Comparison of ENCODE assay signal across 1 cellular context in the genomic region with DNA sequence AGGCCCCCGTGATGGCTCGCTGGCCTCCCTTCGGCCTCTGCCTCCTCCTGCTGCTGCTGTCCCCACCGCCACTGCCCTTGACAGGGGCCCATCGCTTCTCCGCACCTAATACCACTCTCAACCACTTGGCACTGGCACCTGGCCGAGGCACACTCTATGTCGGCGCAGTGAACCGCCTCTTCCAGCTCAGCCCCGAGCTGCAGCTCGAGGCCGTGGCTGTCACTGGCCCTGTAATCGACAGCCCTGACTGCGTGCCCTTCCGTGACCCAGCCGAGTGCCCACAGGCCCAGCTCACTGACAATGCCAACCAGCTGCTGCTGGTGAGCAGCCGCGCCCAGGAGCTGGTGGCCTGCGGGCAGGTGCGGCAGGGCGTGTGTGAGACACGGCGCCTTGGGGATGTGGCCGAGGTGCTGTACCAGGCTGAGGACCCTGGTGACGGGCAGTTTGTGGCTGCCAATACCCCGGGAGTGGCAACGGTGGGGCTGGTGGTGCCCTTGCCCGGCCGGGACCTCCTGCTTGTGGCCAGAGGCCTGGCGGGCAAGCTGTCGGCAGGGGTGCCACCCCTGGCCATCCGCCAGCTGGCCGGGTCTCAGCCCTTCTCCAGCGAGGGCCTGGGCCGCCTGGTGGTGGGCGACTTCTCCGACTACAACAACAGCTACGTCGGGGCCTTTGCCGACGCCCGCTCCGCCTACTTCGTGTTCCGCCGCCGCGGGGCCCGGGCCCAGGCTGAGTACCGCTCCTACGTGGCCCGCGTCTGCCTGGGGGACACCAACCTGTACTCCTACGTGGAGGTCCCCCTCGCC.
TF ChIP-seq lines count a peak whose summit lies in the region.

No MANE protein-coding gene starts in this region.

TF ChIP-seq in HepG2, 621 proteins besides CTCF, POLR2A, EP300 and RAD21:
- TF ChIP-seq, protein P1, sequence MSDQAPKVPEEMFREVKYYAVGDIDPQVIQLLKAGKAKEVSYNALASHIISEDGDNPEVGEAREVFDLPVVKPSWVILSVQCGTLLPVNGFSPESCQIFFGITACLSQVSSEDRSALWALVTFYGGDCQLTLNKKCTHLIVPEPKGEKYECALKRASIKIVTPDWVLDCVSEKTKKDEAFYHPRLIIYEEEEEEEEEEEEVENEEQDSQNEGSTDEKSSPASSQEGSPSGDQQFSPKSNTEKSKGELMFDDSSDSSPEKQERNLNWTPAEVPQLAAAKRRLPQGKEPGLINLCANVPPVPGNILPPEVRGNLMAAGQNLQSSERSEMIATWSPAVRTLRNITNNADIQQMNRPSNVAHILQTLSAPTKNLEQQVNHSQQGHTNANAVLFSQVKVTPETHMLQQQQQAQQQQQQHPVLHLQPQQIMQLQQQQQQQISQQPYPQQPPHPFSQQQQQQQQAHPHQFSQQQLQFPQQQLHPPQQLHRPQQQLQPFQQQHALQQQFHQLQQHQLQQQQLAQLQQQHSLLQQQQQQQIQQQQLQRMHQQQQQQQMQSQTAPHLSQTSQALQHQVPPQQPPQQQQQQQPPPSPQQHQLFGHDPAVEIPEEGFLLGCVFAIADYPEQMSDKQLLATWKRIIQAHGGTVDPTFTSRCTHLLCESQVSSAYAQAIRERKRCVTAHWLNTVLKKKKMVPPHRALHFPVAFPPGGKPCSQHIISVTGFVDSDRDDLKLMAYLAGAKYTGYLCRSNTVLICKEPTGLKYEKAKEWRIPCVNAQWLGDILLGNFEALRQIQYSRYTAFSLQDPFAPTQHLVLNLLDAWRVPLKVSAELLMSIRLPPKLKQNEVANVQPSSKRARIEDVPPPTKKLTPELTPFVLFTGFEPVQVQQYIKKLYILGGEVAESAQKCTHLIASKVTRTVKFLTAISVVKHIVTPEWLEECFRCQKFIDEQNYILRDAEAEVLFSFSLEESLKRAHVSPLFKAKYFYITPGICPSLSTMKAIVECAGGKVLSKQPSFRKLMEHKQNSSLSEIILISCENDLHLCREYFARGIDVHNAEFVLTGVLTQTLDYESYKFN (CRISPR knock-in tag; conservative IDR thresholded peaks at IDR 0.05), result no peak
- TF ChIP-seq BORCS8-MEF2B (CRISPR knock-in tag; IDR thresholded peaks at IDR 0.05) (no peak), NFE2L1 (CRISPR knock-in tag; IDR thresholded peaks at IDR 0.05; ENCODE audit: borderline replicate concordance) (no peak), HNRNPL (IDR thresholded peaks at IDR 0.05; ENCODE audit: low read depth, low read length) (peak; percentile 61; the same call in 1 of the 2 replicates), ZNF569 (CRISPR knock-in tag; IDR thresholded peaks at IDR 0.05; ENCODE audit: borderline replicate concordance) (no peak), CC2D1A (CRISPR knock-in tag; IDR thresholded peaks at IDR 0.05) (no peak), MBD4 (IDR thresholded peaks at IDR 0.05; ENCODE audit: borderline replicate concordance, low read length) (no peak), RBFOX2 (IDR thresholded peaks at IDR 0.05; ENCODE audit: low read depth, low read length) (0 out of 2 replicates have a peak, but pooled peaks have one; percentile 16), JUN (CRISPR knock-in tag; IDR thresholded peaks at IDR 0.05) (no peak)
- TF ChIP-seq, protein P2, sequence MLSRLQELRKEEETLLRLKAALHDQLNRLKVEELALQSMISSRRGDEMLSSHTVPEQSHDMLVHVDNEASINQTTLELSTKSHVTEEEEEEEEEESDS (CRISPR knock-in tag; IDR thresholded peaks at IDR 0.05; ENCODE audit: borderline replicate concordance), result no peak
- TF ChIP-seq, protein P3, sequence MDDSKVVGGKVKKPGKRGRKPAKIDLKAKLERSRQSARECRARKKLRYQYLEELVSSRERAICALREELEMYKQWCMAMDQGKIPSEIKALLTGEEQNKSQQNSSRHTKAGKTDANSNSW (CRISPR knock-in tag; IDR thresholded peaks at IDR 0.05; ENCODE audit: borderline replicate concordance), result no peak
